ENCODE assay signal across 9 cellular contexts in genomic region chr3:47394140-47394855, GRCh38. TPM values are rescaled to one million over a fixed set of nuclear protein-coding genes. Genes with fewer than 3 reads are reported as not detected.
A peak's percentile ranks its signal among the peaks of the same experiment; 100 is the strongest.
DNase-seq lines count a peak whose midpoint lies in the region; ATAC-seq and TF ChIP-seq lines count a peak whose summit lies in the region.
"Had no signal": no experiment of that assay in that cellular context is flagged by ENCODE, and none has a peak within 500 bp of the region (broad histone marks: within the 10 kb centered on the region; RNA-seq: fewer than 3 reads in every experiment).

No MANE protein-coding gene starts in this region.

- peak overlapping the region; percentile 57 for H3K4me3 Mint-ChIP-seq in endothelial cell (ENCODE audit: unreplicated experiment)

- no peak overlapping the region for H2BK15ac ChIP-seq in mesendoderm (replicated peaks; ENCODE audit: low read depth)

- dilution Hi-C loops in mammary epithelial cell (cut with HindIII; ENCODE audit: low sequenced_read_pairs) = no loop called here

- peaks cover 49% of the 10 kb centered on the region for H3K36me3 ChIP-seq in BLaER1
- no peaks in the 10 kb centered on the region for H3K36me3 ChIP-seq in mesendoderm (ENCODE audit: control insufficient read depth, insufficient read depth, low read length)
- peaks cover 10% of the 10 kb centered on the region for H3K36me3 ChIP-seq in mammary epithelial cell (ENCODE audit: insufficient read depth, low read length)

- no peak overlapping the region for H2AK5ac ChIP-seq in mesendoderm (ENCODE audit: low read length)

- no peaks in the 10 kb centered on the region for H3K9me3 ChIP-seq in BLaER1
- H3K9me3 ChIP-seq in mammary epithelial cell (replicated peaks; ENCODE audit: insufficient read depth, low read length) = no peaks in the 10 kb centered on the region

- H3K27me3 Mint-ChIP-seq in endothelial cell (ENCODE audit: unreplicated experiment) = peaks cover 3% of the 10 kb centered on the region

- TF ChIP-seq CTCF in endothelial cell (IDR thresholded peaks at IDR 0.05; ENCODE audit: unreplicated experiment) = no peak
- TF ChIP-seq CTCF in mammary epithelial cell (conservative IDR thresholded peaks at IDR 0.05 in 1 of 2, IDR thresholded peaks at IDR 0.05 in 1 of 2; ENCODE audit: extremely low read depth in 1 of 2, insufficient read depth in 1 of 2, low read depth in 1 of 2, low read length in 2 of 2) = no peak

- peak overlapping the region; percentile 83 for H3K27ac Mint-ChIP-seq in endothelial cell (ENCODE audit: unreplicated experiment)

- H3K27ac ChIP-seq in BLaER1 = no peak overlapping the region
- H3K27ac ChIP-seq in mesendoderm (ENCODE audit: low read depth, low read length) = no peak overlapping the region
- no peak overlapping the region for H3K27ac ChIP-seq in mammary epithelial cell (ENCODE audit: insufficient read depth, low read depth, low read length)

- peaks cover 22% of the 10 kb centered on the region for H3K79me1 ChIP-seq in mesendoderm (ENCODE audit: low read length)

- no TSS peak for BruUV-seq in mammary epithelial cell (replicated peaks; lab: Mats Ljungman, UMichigan)

- H4K20me1 ChIP-seq in BLaER1 (peaks cover 95% of the 10 kb centered on the region), mammary epithelial cell (ENCODE audit: insufficient read depth, low read length) (no peaks in the 10 kb centered on the region)

- H3K4me1 ChIP-seq in BLaER1 (peaks cover 16% of the 10 kb centered on the region), mesendoderm (ENCODE audit: control insufficient read depth, low read depth, low read length) (no peaks in the 10 kb centered on the region), mammary epithelial cell (ENCODE audit: insufficient read depth, low read length) (peaks cover 10% of the 10 kb centered on the region)

- H3K4me2 ChIP-seq in BLaER1 = no peak overlapping the region
- no peak overlapping the region for H3K4me2 ChIP-seq in mesendoderm (ENCODE audit: low read length)
- H3K4me2 ChIP-seq in mammary epithelial cell (ENCODE audit: insufficient read depth, low read depth, low read length) = no peak overlapping the region

- H3K79me2 ChIP-seq in mesendoderm (ENCODE audit: control insufficient read depth, insufficient read depth, low read length) (peaks cover 16% of the 10 kb centered on the region), mammary epithelial cell (ENCODE audit: insufficient read depth, low read length) (peaks cover 87% of the 10 kb centered on the region)

- H2BK120ac ChIP-seq in mesendoderm (ENCODE audit: low read depth, low read length) = no peak overlapping the region

- intact Hi-C loops in mammary epithelial cell (cut with micrococcal nuclease) = no loop called here

- H3K27me3 ChIP-seq in BLaER1 (no peaks in the 10 kb centered on the region), mesendoderm (ENCODE audit: insufficient read depth, low read length, poor library complexity) (no peaks in the 10 kb centered on the region), mammary epithelial cell (ENCODE audit: insufficient read depth, low read length) (no peaks in the 10 kb centered on the region)

- H3K9me3 Mint-ChIP-seq in endothelial cell (ENCODE audit: unreplicated experiment) = no peaks in the 10 kb centered on the region

- H3K9ac ChIP-seq in BLaER1 = 0 out of 2 replicates have a peak overlapping the region, but pooled peaks have one; percentile 8
- no peak overlapping the region for H3K9ac ChIP-seq in mesendoderm (ENCODE audit: low read length)
- H3K9ac ChIP-seq in mammary epithelial cell (ENCODE audit: insufficient read depth, low read length) = no peak overlapping the region

- peaks cover 6% of the 10 kb centered on the region for H3K36me3 Mint-ChIP-seq in endothelial cell (ENCODE audit: low read depth, unreplicated experiment)

- H3K4ac ChIP-seq in mesendoderm (ENCODE audit: low read depth, low read length) = no peak overlapping the region

- H2AFZ ChIP-seq in mammary epithelial cell (ENCODE audit: low read depth, low read length) = no peak overlapping the region

- WGBS in mesendoderm (ENCODE audit: extremely low coverage, insufficient coverage, low lambda C conversion rate) = no CpG with 5 or more reads among the region's 8 CpGs
- 51% methylated on average over 8 of the region's 8 CpGs for WGBS in mammary epithelial cell (ENCODE audit: low coverage, missing lambda C conversion rate)

- H3K18ac ChIP-seq in mesendoderm (ENCODE audit: low read length) = no peak overlapping the region

- H3K4me1 Mint-ChIP-seq in endothelial cell (ENCODE audit: unreplicated experiment) = peaks cover 9% of the 10 kb centered on the region

- no peak overlapping the region for H2BK5ac ChIP-seq in mesendoderm (ENCODE audit: low read length)

- CTCF ChIA-PET in mammary epithelial cell (lab: Charles Lee; ENCODE audit: low non-redundant PET) = no interaction called here

- no peak overlapping the region for H4K5ac ChIP-seq in mesendoderm (ENCODE audit: low read length)

- H3K23ac ChIP-seq in mesendoderm (ENCODE audit: low read length) = no peak overlapping the region

- no peak overlapping the region for H3K4me3 ChIP-seq in BLaER1
- no peak overlapping the region for H3K4me3 ChIP-seq in mesendoderm (ENCODE audit: low read length)
- H3K4me3 ChIP-seq in mammary epithelial cell (replicated peaks in 1 of 3; ENCODE audit: insufficient read depth in 1 of 3, low read depth in 2 of 3, low read length in 3 of 3) = no peak overlapping the region

- H4K8ac ChIP-seq in mesendoderm (ENCODE audit: low read depth, low read length) = no peak overlapping the region

- no peak for ATAC-seq in GM18870 (IDR thresholded peaks at IDR 0.05; ENCODE audit: unreplicated experiment)

- no peak overlapping the region for H3K56ac ChIP-seq in mesendoderm (ENCODE audit: low read length)

- DNase-seq in M059J (ENCODE audit: low read depth) (peak; percentile 38), endothelial cell (ENCODE audit: low spot score) (no peak), mesendoderm (peak; percentile 77), AG08395 (ENCODE audit: low spot score) (no peak), mammary epithelial cell (no peak)
- no peak for DNase-seq in stimulated activated CD4-positive, alpha-beta T cell treated with anti-CD3 and anti-CD28 coated beads, Interleukin-4, amount 100 ng/mL, for 1 hour
- DNase-seq: NCI-H2029 had no signal

- in situ Hi-C loops in mammary epithelial cell (cut with MboI; ENCODE audit: low sequenced_read_pairs in 2 of 2) = no loop called here

RNA-seq across cellular contexts. Expression of gene PTPN23, which starts 13.5 kb away (rescaled TPM):
- total RNA-seq in M059J (2014; rRNA removed; shearing (Covaris generic)) = 3.3 and 8.5 TPM in 2 replicates
- 47.8 TPM for total RNA-seq in endothelial cell (ENCODE audit: unreplicated experiment)
- polyA plus RNA-seq in mesendoderm (2013, experiment 1 of 2) = 18.6 TPM
- 18.3 TPM for polyA plus RNA-seq in mesendoderm (2013, experiment 2 of 2)
- total RNA-seq in mammary epithelial cell = 10 to 100 TPM; 31.3 to 46.6 TPM
- polyA plus RNA-seq in mammary epithelial cell = 2.9 TPM
- 23.6 TPM for polyA minus RNA-seq in mammary epithelial cell

Comparison
In these comparisons a context has a peak if more than half of its experiments do, and no peak if none do; other contexts are left out.
1. DNase-seq: peak in M059J (single experiment) and mesendoderm (single experiment); none in endothelial cell (single experiment), AG08395 (single experiment), mammary epithelial cell (single experiment) and stimulated activated CD4-positive, alpha-beta T cell treated with anti-CD3 and anti-CD28 coated beads, Interleukin-4, amount 100 ng/mL, for 1 hour (single experiment).